11 cellular contexts compared by ENCODE assay signal in genomic region chr4:87555751-87556619, GRCh38. TPM values are rescaled to one million over a fixed set of nuclear protein-coding genes. Genes with fewer than 3 reads are reported as not detected.
DNase-seq lines count a peak whose midpoint lies in the region; ATAC-seq and TF ChIP-seq lines count a peak whose summit lies in the region.
"Had no signal": no experiment of that assay in that cellular context is flagged by ENCODE, and none has a peak within 500 bp of the region (broad histone marks: within the 10 kb centered on the region; RNA-seq: fewer than 3 reads in every experiment).

No MANE protein-coding gene starts in this region.

- TF ChIP-seq CTCF in osteocyte (IDR thresholded peaks at IDR 0.05) = no peak
- no peak for TF ChIP-seq CTCF in natural killer cell (IDR thresholded peaks at IDR 0.05)

- intact Hi-C loops in activated T-helper 2 cell treated with anti-CD3 and anti-CD28 coated beads, Interferon-gamma antibody, Interleukin-2, Interleukin-4, amounts not matched to agents 10 μg/mL and 5 μg/mL and 100 μg/mL, durations not matched to agents 14 hours and 24 hours and 36 hours (cut with micrococcal nuclease) = loop anchor here (5.0 kb wide), 2 partner anchors 59 to 471 kb away; no protein-coding TSS in a partner anchor
- intact Hi-C loops in natural killer cell (cut with micrococcal nuclease) = loop anchor here (10.0 kb wide), 1 partner anchor 289 kb away; no protein-coding TSS in a partner anchor

- H3K36me3 Mint-ChIP-seq in osteocyte (ENCODE audit: unreplicated experiment) = no peaks in the 10 kb centered on the region
- peaks cover 1% of the 10 kb centered on the region for H3K36me3 Mint-ChIP-seq in activated T-helper 2 cell treated with anti-CD3 and anti-CD28 coated beads, Interferon-gamma antibody, Interleukin-2, Interleukin-4, amounts not matched to agents 10 μg/mL and 5 μg/mL and 100 μg/mL, durations not matched to agents 14 hours and 24 hours and 36 hours (ENCODE audit: low read depth)
- no peaks in the 10 kb centered on the region for H3K36me3 Mint-ChIP-seq in natural killer cell

- H3K27ac ChIP-seq in cingulate gyrus (ENCODE audit: low read depth, low read length) = peak overlapping the region; percentile 50
- H3K27ac ChIP-seq: Peyer's patch had no signal

- ATAC-seq in GM21447 (IDR thresholded peaks at IDR 0.05; ENCODE audit: unreplicated experiment) (no peak), GM21576 (IDR thresholded peaks at IDR 0.05; ENCODE audit: unreplicated experiment) (no peak), natural killer cell (no peak)

- in situ Hi-C loops in Caki2 (cut with HindIII; ENCODE audit: low pct_unique_long_range_greater_than_20kb, low sequenced_read_pairs) = no loop called here

- H3K27ac Mint-ChIP-seq in osteocyte (ENCODE audit: unreplicated experiment) = peak overlapping the region; percentile 69
- no peak overlapping the region for H3K27ac Mint-ChIP-seq in activated T-helper 2 cell treated with anti-CD3 and anti-CD28 coated beads, Interferon-gamma antibody, Interleukin-2, Interleukin-4, amounts not matched to agents 10 μg/mL and 5 μg/mL and 100 μg/mL, durations not matched to agents 14 hours and 24 hours and 36 hours
- no peak overlapping the region for H3K27ac Mint-ChIP-seq in natural killer cell

- H3K27me3 Mint-ChIP-seq in osteocyte (ENCODE audit: unreplicated experiment) = peaks cover 4% of the 10 kb centered on the region
- peaks cover 9% of the 10 kb centered on the region for H3K27me3 Mint-ChIP-seq in activated T-helper 2 cell treated with anti-CD3 and anti-CD28 coated beads, Interferon-gamma antibody, Interleukin-2, Interleukin-4, amounts not matched to agents 10 μg/mL and 5 μg/mL and 100 μg/mL, durations not matched to agents 14 hours and 24 hours and 36 hours (ENCODE audit: low read depth)
- H3K27me3 Mint-ChIP-seq in natural killer cell (ENCODE audit: low read depth in 2 of 2) = peaks cover 0 to 4% of the 10 kb centered on the region in 2 donors

- no peaks in the 10 kb centered on the region for H3K9me3 Mint-ChIP-seq in osteocyte (ENCODE audit: unreplicated experiment)
- H3K9me3 Mint-ChIP-seq in activated T-helper 2 cell treated with anti-CD3 and anti-CD28 coated beads, Interferon-gamma antibody, Interleukin-2, Interleukin-4, amounts not matched to agents 10 μg/mL and 5 μg/mL and 100 μg/mL, durations not matched to agents 14 hours and 24 hours and 36 hours = peaks cover under 1% of the 10 kb centered on the region
- H3K9me3 Mint-ChIP-seq in natural killer cell = no peaks in the 10 kb centered on the region

- H3K4me1 Mint-ChIP-seq in osteocyte (ENCODE audit: unreplicated experiment) = peaks cover 24% of the 10 kb centered on the region
- peaks cover 26% of the 10 kb centered on the region for H3K4me1 Mint-ChIP-seq in activated T-helper 2 cell treated with anti-CD3 and anti-CD28 coated beads, Interferon-gamma antibody, Interleukin-2, Interleukin-4, amounts not matched to agents 10 μg/mL and 5 μg/mL and 100 μg/mL, durations not matched to agents 14 hours and 24 hours and 36 hours (ENCODE audit: low read depth)
- peaks cover 9 to 13% of the 10 kb centered on the region in 2 donors for H3K4me1 Mint-ChIP-seq in natural killer cell

- DNase-seq in Caki2 (ENCODE audit: low read depth) = peak; percentile 69
- DNase-seq in LHCN-M2 (ENCODE audit: low read depth) = peak; percentile 88
- no peak for DNase-seq in osteocyte (ENCODE audit: extremely low spot score, unreplicated experiment)
- no peak for DNase-seq in activated T-helper 2 cell treated with anti-CD3 and anti-CD28 coated beads, Interferon-gamma antibody, Interleukin-2, Interleukin-4, amounts not matched to agents 10 μg/mL and 5 μg/mL and 100 μg/mL, durations not matched to agents 14 hours and 24 hours and 36 hours (ENCODE audit: low spot score)
- no peak for DNase-seq in natural killer cell
- DNase-seq: activated T-cell treated with anti-CD3 and anti-CD28 coated beads for 4 hours, Peyer's patch had no signal

- H3K4me3 Mint-ChIP-seq in osteocyte (ENCODE audit: unreplicated experiment) (no peak overlapping the region), natural killer cell (no peak overlapping the region)
- H3K4me3 Mint-ChIP-seq in activated T-helper 2 cell treated with anti-CD3 and anti-CD28 coated beads, Interferon-gamma antibody, Interleukin-2, Interleukin-4, amounts not matched to agents 10 μg/mL and 5 μg/mL and 100 μg/mL, durations not matched to agents 14 hours and 24 hours and 36 hours (ENCODE audit: low read depth) = no peak overlapping the region

RNA-seq across cellular contexts. Expression of gene SPARCL1, which starts 26.8 kb away (rescaled TPM):
- total RNA-seq in Caki2 (2014; rRNA removed; shearing (Covaris generic); ENCODE audit: low replicate concordance) = 0.20 and 0.51 TPM in 2 replicates
- total RNA-seq in LHCN-M2 (2014; rRNA removed) = not detected in 2 replicates
- not detected for polyA plus RNA-seq in LHCN-M2 (2012)
- 4.0 TPM in 2 replicates for total RNA-seq in osteocyte
- total RNA-seq in activated T-helper 2 cell treated with anti-CD3 and anti-CD28 coated beads, Interferon-gamma antibody, Interleukin-2, Interleukin-4, amounts not matched to agents 10 μg/mL and 5 μg/mL and 100 μg/mL, durations not matched to agents 14 hours and 24 hours and 36 hours = not detected in 2 replicates
- not detected for total RNA-seq in natural killer cell

RNA-seq across cellular contexts. Expression of gene DSPP, which starts 52.3 kb away (rescaled TPM):
- total RNA-seq in Caki2 (2014; rRNA removed; shearing (Covaris generic); ENCODE audit: low replicate concordance) = not detected in 2 replicates
- total RNA-seq in LHCN-M2 (2014; rRNA removed) (not detected in 2 replicates), osteocyte (not detected in 2 replicates), natural killer cell (not detected)
- not detected for polyA plus RNA-seq in LHCN-M2 (2012)
- not detected in 2 replicates for total RNA-seq in activated T-helper 2 cell treated with anti-CD3 and anti-CD28 coated beads, Interferon-gamma antibody, Interleukin-2, Interleukin-4, amounts not matched to agents 10 μg/mL and 5 μg/mL and 100 μg/mL, durations not matched to agents 14 hours and 24 hours and 36 hours
- total RNA-seq: Peyer's patch had no signal
- polyA plus RNA-seq: neural cell had no signal

Comparison
In these comparisons a context has a peak if more than half of its experiments do, and no peak if none do; other contexts are left out.
1. DNase-seq: peak in Caki2 (single experiment) and LHCN-M2 (single experiment); none in osteocyte (single experiment), activated T-helper 2 cell treated with anti-CD3 and anti-CD28 coated beads, Interferon-gamma antibody, Interleukin-2, Interleukin-4, amounts not matched to agents 10 μg/mL and 5 μg/mL and 100 μg/mL, durations not matched to agents 14 hours and 24 hours and 36 hours (single experiment) and natural killer cell (single experiment).